In the genomic region with DNA sequence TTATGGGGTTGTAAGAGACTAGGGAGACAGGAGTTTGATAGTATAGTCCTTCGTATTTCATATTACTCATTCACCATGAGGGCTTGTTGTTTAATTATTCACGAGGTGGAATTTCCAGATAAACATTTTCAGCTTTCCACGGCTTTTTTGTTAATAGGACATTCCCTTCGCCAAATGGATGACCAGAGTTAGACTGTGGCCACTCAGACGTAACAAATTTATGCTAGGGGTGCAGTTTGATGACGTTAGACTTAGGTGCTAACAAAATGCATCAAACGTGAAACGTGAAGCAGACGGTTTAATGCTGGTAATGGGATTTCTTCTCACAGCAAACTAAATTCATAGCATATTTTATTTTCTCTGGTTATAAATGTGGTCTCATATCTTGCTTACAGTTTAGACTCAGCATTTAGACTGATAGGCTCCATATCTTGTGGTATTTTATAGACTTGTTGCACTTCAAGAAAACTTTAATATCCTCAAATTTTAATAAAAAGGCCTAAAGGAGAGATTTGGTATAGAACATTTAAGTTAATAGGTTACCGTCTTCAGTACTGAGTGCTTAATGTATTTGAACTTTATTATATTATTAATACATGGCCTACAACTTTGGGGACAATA, we compare ENCODE assay signal across 8 cellular contexts. TPM values are rescaled to one million over a fixed set of nuclear protein-coding genes. Genes with fewer than 3 reads are reported as not detected.
DNase-seq lines count a peak whose midpoint lies in the region; ATAC-seq and TF ChIP-seq lines count a peak whose summit lies in the region.

No MANE protein-coding gene starts in this region.

- peak overlapping the region; percentile 94 for H3K27ac Mint-ChIP-seq in activated CD4-positive, alpha-beta T cell treated with anti-CD3 and anti-CD28 coated beads, Interleukin-2, amount 10 ng/mL, durations not matched to agents 24 days and 14 days
- peak overlapping the region; percentile 98 for H3K27ac Mint-ChIP-seq in stimulated activated naive B cell treated with anti-CD40 and anti-IgM and Interleukin-4, amounts not matched to agents 10 μg/mL and 1 μg/mL and 100 μg/mL, for 72 hours

- no peaks in the 10 kb centered on the region for H3K9me3 Mint-ChIP-seq in activated CD4-positive, alpha-beta T cell treated with anti-CD3 and anti-CD28 coated beads, Interleukin-2, amount 10 ng/mL, durations not matched to agents 24 days and 14 days
- H3K9me3 Mint-ChIP-seq in stimulated activated naive B cell treated with anti-CD40 and anti-IgM and Interleukin-4, amounts not matched to agents 10 μg/mL and 1 μg/mL and 100 μg/mL, for 72 hours: no peaks in the 10 kb centered on the region

- no peak for ATAC-seq in stimulated activated naive B cell treated with anti-CD40 and anti-IgM and Interleukin-4, amounts not matched to agents 10 μg/mL and 1 μg/mL and 100 μg/mL, for 72 hours (replicated peaks)
- ATAC-seq in GM19467 (IDR thresholded peaks at IDR 0.05; ENCODE audit: unreplicated experiment): no peak

- DNase-seq in activated CD4-positive, alpha-beta T cell treated with anti-CD3 and anti-CD28 coated beads, Interleukin-2, amount 10 ng/mL, durations not matched to agents 24 days and 14 days: no peak
- no peak for DNase-seq in activated CD4-positive, alpha-beta T cell treated with anti-CD3 and anti-CD28 coated beads for 48 hours
- peak; percentile 33 for DNase-seq in RPMI8226
- peak; percentile 44 for DNase-seq in fibroblast of mammary gland (ENCODE audit: low read depth)
- DNase-seq in stimulated activated naive B cell treated with anti-CD40 and anti-IgM and Interleukin-4, amounts not matched to agents 10 μg/mL and 1 μg/mL and 100 μg/mL, for 72 hours: no peak
- no peak for DNase-seq in HPDE6-E6E7 (ENCODE audit: extremely low spot score)
- DNase-seq in NCI-H1694 treated with DMSO at 0.1 percent for 48 hours (lab: John Stamatoyannopoulos, UW): no peak

- peaks cover 2% of the 10 kb centered on the region for H3K27me3 Mint-ChIP-seq in activated CD4-positive, alpha-beta T cell treated with anti-CD3 and anti-CD28 coated beads, Interleukin-2, amount 10 ng/mL, durations not matched to agents 24 days and 14 days
- no peaks in the 10 kb centered on the region for H3K27me3 Mint-ChIP-seq in stimulated activated naive B cell treated with anti-CD40 and anti-IgM and Interleukin-4, amounts not matched to agents 10 μg/mL and 1 μg/mL and 100 μg/mL, for 72 hours

- H3K36me3 Mint-ChIP-seq in activated CD4-positive, alpha-beta T cell treated with anti-CD3 and anti-CD28 coated beads, Interleukin-2, amount 10 ng/mL, durations not matched to agents 24 days and 14 days (ENCODE audit: low read depth): peaks cover 60% of the 10 kb centered on the region
- peaks cover 23 to 37% of the 10 kb centered on the region in 2 donors for H3K36me3 Mint-ChIP-seq in stimulated activated naive B cell treated with anti-CD40 and anti-IgM and Interleukin-4, amounts not matched to agents 10 μg/mL and 1 μg/mL and 100 μg/mL, for 72 hours

- peak overlapping the region; percentile 96 for H3K4me3 ChIP-seq in fibroblast of mammary gland (ENCODE audit: control insufficient read depth, low read depth, low read length)

- H3K4me3 Mint-ChIP-seq in activated CD4-positive, alpha-beta T cell treated with anti-CD3 and anti-CD28 coated beads, Interleukin-2, amount 10 ng/mL, durations not matched to agents 24 days and 14 days: peak overlapping the region; percentile 92
- peak overlapping the region; percentile 98 to 99 for H3K4me3 Mint-ChIP-seq in stimulated activated naive B cell treated with anti-CD40 and anti-IgM and Interleukin-4, amounts not matched to agents 10 μg/mL and 1 μg/mL and 100 μg/mL, for 72 hours

- peaks cover 50% of the 10 kb centered on the region for H3K4me1 Mint-ChIP-seq in activated CD4-positive, alpha-beta T cell treated with anti-CD3 and anti-CD28 coated beads, Interleukin-2, amount 10 ng/mL, durations not matched to agents 24 days and 14 days
- H3K4me1 Mint-ChIP-seq in stimulated activated naive B cell treated with anti-CD40 and anti-IgM and Interleukin-4, amounts not matched to agents 10 μg/mL and 1 μg/mL and 100 μg/mL, for 72 hours: peaks cover 25 to 63% of the 10 kb centered on the region in 2 donors

- no peak for TF ChIP-seq CTCF in fibroblast of mammary gland (conservative IDR thresholded peaks at IDR 0.05; ENCODE audit: control insufficient read depth, insufficient read depth, low read depth, low read length)

- intact Hi-C loops in activated CD4-positive, alpha-beta T cell treated with anti-CD3 and anti-CD28 coated beads, Interleukin-2, amount 10 ng/mL, durations not matched to agents 24 days and 14 days (cut with micrococcal nuclease): loop anchor here (2.0 kb wide), 1 partner anchor 629 kb away; no protein-coding TSS in a partner anchor

RNA-seq across cellular contexts. Expression of gene DHX9, which starts 2.3 kb away (rescaled TPM):
- 344 and 355 TPM in 2 replicates for total RNA-seq in activated CD4-positive, alpha-beta T cell treated with anti-CD3 and anti-CD28 coated beads, Interleukin-2, amount 10 ng/mL, durations not matched to agents 24 days and 14 days

RNA-seq across cellular contexts. Expression of gene NPL, which starts 51.9 kb away (rescaled TPM):
- 4.4 and 5.5 TPM in 2 replicates for total RNA-seq in activated CD4-positive, alpha-beta T cell treated with anti-CD3 and anti-CD28 coated beads, Interleukin-2, amount 10 ng/mL, durations not matched to agents 24 days and 14 days

Comparison
In these comparisons a context has a peak if more than half of its experiments do, and no peak if none do; other contexts are left out.
1. DNase-seq: peak in RPMI8226 (single experiment) and fibroblast of mammary gland (single experiment); none in activated CD4-positive, alpha-beta T cell treated with anti-CD3 and anti-CD28 coated beads, Interleukin-2, amount 10 ng/mL, durations not matched to agents 24 days and 14 days (single experiment), activated CD4-positive, alpha-beta T cell treated with anti-CD3 and anti-CD28 coated beads for 48 hours (single experiment), stimulated activated naive B cell treated with anti-CD40 and anti-IgM and Interleukin-4, amounts not matched to agents 10 μg/mL and 1 μg/mL and 100 μg/mL, for 72 hours (single experiment), HPDE6-E6E7 (single experiment) and NCI-H1694 treated with DMSO at 0.1 percent for 48 hours (single experiment).